In the genomic region with DNA sequence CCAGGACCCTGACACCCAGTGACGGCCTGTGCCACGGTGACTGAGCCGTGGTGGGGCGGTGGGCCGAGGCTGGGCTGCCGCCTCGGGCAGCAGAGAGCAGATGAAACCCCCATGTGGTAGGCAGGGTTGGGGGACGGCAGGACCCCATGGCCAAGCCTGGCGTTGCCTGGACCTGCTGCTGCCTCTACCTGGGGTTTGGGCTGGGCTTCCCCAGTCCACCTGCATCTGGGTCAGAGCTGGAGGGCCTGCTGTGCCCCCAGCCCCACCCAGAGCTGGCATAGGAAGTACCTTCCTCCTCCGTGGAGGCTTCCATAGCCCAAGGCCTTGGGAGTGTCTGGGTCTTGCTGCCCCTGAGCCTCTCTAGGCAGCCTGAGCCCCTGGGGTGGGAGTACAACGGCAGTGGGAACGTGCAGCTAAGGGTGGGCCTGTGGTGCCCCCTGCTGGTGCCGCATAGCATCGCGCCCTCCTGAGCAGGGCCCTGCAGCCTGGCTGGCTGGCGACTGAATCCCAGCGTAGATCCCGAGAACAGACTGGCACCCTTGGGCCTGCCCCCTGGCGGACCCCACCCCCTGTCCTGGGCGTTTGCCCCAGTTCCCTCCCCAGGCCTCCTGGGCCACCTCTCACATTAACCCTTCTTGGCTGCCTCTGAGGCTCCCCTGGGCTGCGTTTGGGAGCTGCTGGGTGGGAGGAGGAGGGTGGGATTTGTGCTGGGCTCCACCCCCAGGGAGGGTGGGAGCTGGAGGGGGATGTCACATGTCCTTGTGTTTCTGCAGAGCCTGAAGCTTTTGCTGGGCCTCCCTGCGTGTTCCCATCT, we compare ENCODE assay signal across 9 cellular contexts. TPM values are rescaled to one million over a fixed set of nuclear protein-coding genes. Genes with fewer than 3 reads are reported as not detected.
DNase-seq lines count a peak whose midpoint lies in the region; ATAC-seq and TF ChIP-seq lines count a peak whose summit lies in the region.
"Had no signal": no experiment of that assay in that cellular context is flagged by ENCODE, and none has a peak within 500 bp of the region (broad histone marks: within the 10 kb centered on the region; RNA-seq: fewer than 3 reads in every experiment).

No MANE protein-coding gene starts in this region.

- intact Hi-C loops in stomach (cut with DNase I; ENCODE audit: low total_unique reads), result no loop called here

- H3K4me3 ChIP-seq in GM12864 (ENCODE audit: low read depth, low read length) (no peak overlapping the region), fibroblast of villous mesenchyme (ENCODE audit: low read depth, low read length) (peak overlapping the region; percentile 43), neural progenitor cell (peak overlapping the region; percentile 51), stomach (peak overlapping the region; percentile 8 to 32 (median 26))

- peaks cover 3% of the 10 kb centered on the region for H3K4me1 Mint-ChIP-seq in neural progenitor cell

- 38 to 73% (median 39%) methylated on average over 9 to 22 of the region's 22 CpGs for WGBS in stomach, 5 donors

- H3K27ac ChIP-seq in neural progenitor cell (no peak overlapping the region), stomach (peak overlapping the region in 2 of 5 donors; percentile 34 to 71)

- H3K4me2 ChIP-seq in neural progenitor cell, result peak overlapping the region; percentile 83

- H3K27me3 Mint-ChIP-seq in neural progenitor cell (ENCODE audit: insufficient read depth, low read depth), result peaks cover 3% of the 10 kb centered on the region
- H3K27me3 Mint-ChIP-seq: stimulated activated naive CD8-positive, alpha-beta T cell treated with anti-CD3 and anti-CD28 coated beads, Interleukin-15, Interleukin-2, amounts not matched to agents 100 ng/mL and 50 ng/mL, for 24 hours had no signal

- no peak overlapping the region for H3K9ac ChIP-seq in neural progenitor cell

- TF ChIP-seq CTCF in GM12864 (IDR thresholded peaks at IDR 0.05; ENCODE audit: low read depth, low read length, missing control alignments) (peak; percentile 98), fibroblast of villous mesenchyme (IDR thresholded peaks at IDR 0.05; ENCODE audit: insufficient read depth, low read depth, low read length) (peak; percentile 97), neural progenitor cell (IDR thresholded peaks at IDR 0.05) (peak; percentile 99), stomach (IDR thresholded peaks at IDR 0.05) (peak in 5 of 7 experiments; percentile 94 to 98 (median 96))

- no peaks in the 10 kb centered on the region for H3K9me3 Mint-ChIP-seq in neural progenitor cell
- H3K9me3 Mint-ChIP-seq: stimulated activated naive CD8-positive, alpha-beta T cell treated with anti-CD3 and anti-CD28 coated beads, Interleukin-15, Interleukin-2, amounts not matched to agents 100 ng/mL and 50 ng/mL, for 24 hours had no signal

- H3F3A ChIP-seq in neural progenitor cell (ENCODE audit: low read depth), result peaks cover 4% of the 10 kb centered on the region

- TF ChIP-seq EP300 in stomach (IDR thresholded peaks at IDR 0.05), result no peak

- TF ChIP-seq POLR2A in stomach (IDR thresholded peaks at IDR 0.05), result no peak

- peaks cover 3% of the 10 kb centered on the region for H3K36me3 Mint-ChIP-seq in neural progenitor cell

- H3K79me2 ChIP-seq in neural progenitor cell (ENCODE audit: low read depth), result no peaks in the 10 kb centered on the region

- H3K36me3 ChIP-seq in neural progenitor cell (no peaks in the 10 kb centered on the region), stomach (peaks cover 0 to 43% (median 37%) of the 10 kb centered on the region in 4 donors)

- H3K4me1 ChIP-seq in neural progenitor cell (peaks cover 6% of the 10 kb centered on the region), stomach (peaks cover 14 to 52% (median 38%) of the 10 kb centered on the region in 4 donors)

- in situ Hi-C loops in KBM-7 (cut with MboI; ENCODE audit: low pct_unique_long_range_greater_than_20kb, low sequenced_read_pairs), result no loop called here

- H3K27me3 ChIP-seq in neural progenitor cell (no peaks in the 10 kb centered on the region), stomach (no peaks in the 10 kb centered on the region)

- H2AFZ ChIP-seq in neural progenitor cell (replicated peaks), result peak overlapping the region; percentile 90

- no peaks in the 10 kb centered on the region for H3K9me3 ChIP-seq in neural progenitor cell (ENCODE audit: low read depth)
- H3K9me3 ChIP-seq in stomach, result no peaks in the 10 kb centered on the region

- H3K27ac Mint-ChIP-seq in neural progenitor cell, result no peak overlapping the region
- H3K27ac Mint-ChIP-seq: stimulated activated naive CD8-positive, alpha-beta T cell treated with anti-CD3 and anti-CD28 coated beads, Interleukin-15, Interleukin-2, amounts not matched to agents 100 ng/mL and 50 ng/mL, for 24 hours had no signal

- H3K4me3 Mint-ChIP-seq in neural progenitor cell, result peak overlapping the region; percentile 63
- H3K4me3 Mint-ChIP-seq: stimulated activated naive CD8-positive, alpha-beta T cell treated with anti-CD3 and anti-CD28 coated beads, Interleukin-15, Interleukin-2, amounts not matched to agents 100 ng/mL and 50 ng/mL, for 24 hours had no signal

- no peaks in the 10 kb centered on the region for H4K20me1 ChIP-seq in neural progenitor cell (ENCODE audit: low read depth)

- DNase-seq in GM12864 (ENCODE audit: low read depth) (no peak), KBM-7 (peak; percentile 92), RPMI8226 (peak; percentile 76), fibroblast of villous mesenchyme (ENCODE audit: low read depth) (peak; percentile 85), neural progenitor cell (ENCODE audit: low spot score) (peak; percentile 91), stomach (peak; percentile 83)
- DNase-seq in activated T-helper 9 cell treated with anti-CD3 and anti-CD28 coated beads, Interleukin-2, amount 50 U/mL, for 16 hours (ENCODE audit: low read depth), result peak; percentile 70

- ATAC-seq in HG03196 (IDR thresholded peaks at IDR 0.05; ENCODE audit: unreplicated experiment), result no peak

RNA-seq across cellular contexts. Expression of gene ATP6V0C, which starts 12.6 kb away (rescaled TPM):
- total RNA-seq in fibroblast of villous mesenchyme (20.0 and 23.3 TPM in 2 replicates), neural progenitor cell (ENCODE audit: low replicate concordance) (11.6 and 44.3 TPM in 2 replicates), stomach (100 to 1,000 TPM in 2 of 5 donors, 10 to 100 TPM in 2, 1 to 10 TPM in 1; 8.1 to 169 (median 68.3) TPM)
- polyA plus RNA-seq in stomach, result 100 to 1,000 TPM in 1 of 3 donors, 10 to 100 TPM in 2; 49.8 to 113 (median 82.3) TPM

RNA-seq across cellular contexts. Expression of gene AMDHD2, which starts 19.0 kb away (rescaled TPM):
- total RNA-seq in fibroblast of villous mesenchyme (31.1 and 45.7 TPM in 2 replicates), neural progenitor cell (ENCODE audit: low replicate concordance) (11.7 and 39.2 TPM in 2 replicates), stomach (10 to 100 TPM; 13.4 to 76.8 (median 28.7) TPM)
- 10 to 100 TPM; 17.2 to 24.7 (median 21.1) TPM for polyA plus RNA-seq in stomach

RNA-seq across cellular contexts. Expression of gene TBC1D24, which starts 26.2 kb away (rescaled TPM):
- 15.5 and 19.4 TPM in 2 replicates for total RNA-seq in fibroblast of villous mesenchyme
- total RNA-seq in neural progenitor cell (ENCODE audit: low replicate concordance), result 8.2 and 11.9 TPM in 2 replicates
- 10 to 100 TPM in 4 of 5 donors, 1 to 10 TPM in 1; 5.0 to 35.6 (median 18.7) TPM for total RNA-seq in stomach
- polyA plus RNA-seq in stomach, result 1 to 10 TPM; 3.2 to 4.2 (median 3.4) TPM

RNA-seq across cellular contexts. Expression of gene NTN3, which starts 30.0 kb away (rescaled TPM):
- 0.43 and 0.64 TPM in 2 replicates for total RNA-seq in fibroblast of villous mesenchyme
- total RNA-seq in neural progenitor cell (ENCODE audit: low replicate concordance), result 1.7 and 3.6 TPM in 2 replicates
- total RNA-seq in stomach, result 1 to 10 TPM in 1 of 5 donors, not detected in 4; 1.8 TPM
- polyA plus RNA-seq in stomach, result not detected

RNA-seq across cellular contexts. Expression of gene CEMP1, which starts 30.1 kb away (rescaled TPM):
- total RNA-seq in fibroblast of villous mesenchyme (not detected in 2 replicates), neural progenitor cell (ENCODE audit: low replicate concordance) (0.09 TPM in 1 of 2 replicates, not detected in the other), stomach (under 1 TPM in 1 of 5 donors, not detected in 4; 0.58 TPM)
- polyA plus RNA-seq in stomach, result under 1 TPM in 2 of 3 donors, not detected in 1; 0.43 to 0.61 TPM
